In genomic region chr2:32652555-32653209, GRCh38 we compare ENCODE assay signal across 18 cellular contexts. TPM values are rescaled to one million over a fixed set of nuclear protein-coding genes. Genes with fewer than 3 reads are reported as not detected.
DNase-seq lines count a peak whose midpoint lies in the region; ATAC-seq and TF ChIP-seq lines count a peak whose summit lies in the region.
"Had no signal": no experiment of that assay in that cellular context is flagged by ENCODE, and none has a peak within 500 bp of the region (broad histone marks: within the 10 kb centered on the region; RNA-seq: fewer than 3 reads in every experiment).

No MANE protein-coding gene starts in this region.

- no peak for ATAC-seq in HG03439 (IDR thresholded peaks at IDR 0.05; ENCODE audit: unreplicated experiment)
- ATAC-seq: activated T-helper 17 cell treated with anti-CD3 and anti-CD28 coated beads, Interleukin-2, amount 50 U/mL, for 72 hours; heart left ventricle had no signal

- H3K4me3 ChIP-seq in retinal pigment epithelial cell (ENCODE audit: low read length) (no peak overlapping the region), dorsolateral prefrontal cortex (no peak overlapping the region)
- H3K4me3 ChIP-seq: heart left ventricle, neural progenitor cell had no signal

- POLR2A ChIA-PET in RWPE1 (lab: Yijun Ruan, JAX; ENCODE audit: low non-redundant PET), result no interaction called here

- CTCF ChIA-PET in RWPE1 (lab: Yijun Ruan, JAX), result interaction anchor here (0.6 kb wide), 1 partner anchor 23 kb away, joined by 3 read pairs; no protein-coding TSS in a partner anchor

- intact Hi-C loops in dorsolateral prefrontal cortex (cut with DNase I), result no loop called here

- DNase-seq in NCI-H2029 treated with DMSO at 0.1 percent for 48 hours (lab: John Stamatoyannopoulos, UW) (peak; percentile 39), NCI-H2029 (lab: John Stamatoyannopoulos, UW) (no peak), RWPE1 (ENCODE audit: low spot score) (no peak), dedifferentiated amniotic fluid mesenchymal stem cell (ENCODE audit: extremely low spot score) (peak; percentile 63), retinal pigment epithelial cell (ENCODE audit: low read depth) (peak; percentile 16), dorsolateral prefrontal cortex (no peak)
- DNase-seq in activated naive CD4-positive, alpha-beta T cell (lab: John Stamatoyannopoulos, UW), result no peak
- DNase-seq: cortex of kidney, DMS53, erythroblast, GOT3, heart left ventricle, NCI-H524 treated with DMSO at 0.1 percent for 48 hours, OCI-M1, retina had no signal

- no peaks in the 10 kb centered on the region for H3K27me3 ChIP-seq in dorsolateral prefrontal cortex
- H3K27me3 ChIP-seq: heart left ventricle, neural progenitor cell had no signal

- H3K27ac ChIP-seq in RWPE1 (peak overlapping the region; percentile 80), dorsolateral prefrontal cortex (peak overlapping the region in 2 of 59 donors; percentile 11 to 21)
- H3K27ac ChIP-seq: neural progenitor cell had no signal

- TF ChIP-seq CTCF in RWPE1 (conservative IDR thresholded peaks at IDR 0.05; ENCODE audit: low read depth) (no peak), retinal pigment epithelial cell (conservative IDR thresholded peaks at IDR 0.05; ENCODE audit: low read depth, low read length) (no peak), dorsolateral prefrontal cortex (IDR thresholded peaks at IDR 0.05 in 54 of 56, conservative IDR thresholded peaks at IDR 0.05 in 2 of 56; ENCODE audit: low read depth in 1 of 56, partially characterized antibody in 56 of 56) (no peak)

RNA-seq across cellular contexts. Expression of gene TTC27, which starts 24.8 kb away (rescaled TPM):
- 10 to 100 TPM in 95 of 120 experiments, 1 to 10 TPM in 25; 6.3 to 25.6 (median 12.2) TPM for total RNA-seq in dorsolateral prefrontal cortex

Comparison
In these comparisons a context has a peak if more than half of its experiments do, and no peak if none do; other contexts are left out.
1. DNase-seq: peak in NCI-H2029 treated with DMSO at 0.1 percent for 48 hours (single experiment), dedifferentiated amniotic fluid mesenchymal stem cell (single experiment) and retinal pigment epithelial cell (single experiment); none in NCI-H2029 (single experiment), RWPE1 (single experiment), dorsolateral prefrontal cortex (0 of 10) and activated naive CD4-positive, alpha-beta T cell (0 of 4).